17 cellular contexts compared by ENCODE assay signal in genomic region chr6:11282875-11283274, GRCh38. TPM values are rescaled to one million over a fixed set of nuclear protein-coding genes. Genes with fewer than 3 reads are reported as not detected.
A peak's percentile ranks its signal among the peaks of the same experiment; 100 is the strongest.
DNase-seq lines count a peak whose midpoint lies in the region; ATAC-seq, FAIRE-seq and TF ChIP-seq lines count a peak whose summit lies in the region.
"Had no signal": no experiment of that assay in that cellular context is flagged by ENCODE, and none has a peak within 500 bp of the region (broad histone marks: within the 10 kb centered on the region; RNA-seq: fewer than 3 reads in every experiment).

No MANE protein-coding gene starts in this region.

- H3K27ac ChIP-seq in pancreas: no peak overlapping the region
- H3K27ac ChIP-seq in upper lobe of right lung: no peak overlapping the region

- ATAC-seq in left colon: peak; percentile 67
- peak in 3 of 4 donors; percentile 39 to 65 (median 53) for ATAC-seq in pancreas
- ATAC-seq in upper lobe of right lung: peak; percentile 26
- no peak for ATAC-seq in HG02571 (IDR thresholded peaks at IDR 0.05; ENCODE audit: unreplicated experiment)
- ATAC-seq: GM23338 had no signal

- intact Hi-C loops in left colon (cut with DNase I, micrococcal nuclease) (no loop called here), pancreas (cut with DNase I) (no loop called here), upper lobe of right lung (cut with DNase I) (no loop called here)

- H3K36me3 ChIP-seq in pancreas (no peaks in the 10 kb centered on the region), upper lobe of right lung (no peaks in the 10 kb centered on the region)

- H3K9me3 ChIP-seq in pancreas (no peaks in the 10 kb centered on the region), upper lobe of right lung (no peaks in the 10 kb centered on the region)

- DNase-seq in left colon: no peak
- no peak for DNase-seq in pancreas
- DNase-seq in upper lobe of right lung: no peak
- no peak for DNase-seq in dedifferentiated amniotic fluid mesenchymal stem cell (ENCODE audit: extremely low spot score)
- no peak for DNase-seq in NCI-H2196 (lab: John Stamatoyannopoulos, UW; ENCODE audit: unreplicated experiment)
- DNase-seq: C1 segment of cervical spinal cord; Calu3; CD4-positive, alpha-beta memory T cell; COR-L47; DMS53; DMS79 treated with DMSO at 0.1 percent for 48 hours; H9; HFFc6 had no signal

- 57 to 62% methylated on average over 5 of the region's 5 CpGs for WGBS in pancreas, 2 donors

- H3K27me3 ChIP-seq in pancreas: no peaks in the 10 kb centered on the region
- H3K27me3 ChIP-seq in upper lobe of right lung: no peaks in the 10 kb centered on the region

- H3K4me3 ChIP-seq in pancreas: no peak overlapping the region
- H3K4me3 ChIP-seq in upper lobe of right lung: no peak overlapping the region
- H3K4me3 ChIP-seq: GM23338 had no signal

- no peak for FAIRE-seq in pancreas (lab: Jason Lieb, UNC)
- FAIRE-seq: GM12891, GM18507 had no signal

- no peaks in the 10 kb centered on the region for H3K4me1 ChIP-seq in pancreas
- peaks cover 20% of the 10 kb centered on the region for H3K4me1 ChIP-seq in upper lobe of right lung

- no peak for TF ChIP-seq CTCF in pancreas (IDR thresholded peaks at IDR 0.05)
- TF ChIP-seq CTCF in upper lobe of right lung (IDR thresholded peaks at IDR 0.05): no peak

RNA-seq across cellular contexts. Expression of gene NEDD9, which starts 50.4 kb away (rescaled TPM):
- 10 to 100 TPM; 58.9 to 84.8 TPM for total RNA-seq in left colon
- total RNA-seq in pancreas: 10 to 100 TPM in 1 of 6 donors, 1 to 10 TPM in 5; 4.9 to 13.2 (median 8.3) TPM
- polyA plus RNA-seq in pancreas: 10 to 100 TPM in 1 of 2 donors, 1 to 10 TPM in 1; 4.8 to 11.7 TPM
- total RNA-seq in upper lobe of right lung: 194 TPM

Comparison
In these comparisons a context has a peak if more than half of its experiments do, and no peak if none do; other contexts are left out.
1. RNA of gene NEDD9, which starts 50.4 kb away (total RNA-seq): 194 TPM in upper lobe of right lung (single experiment) and 58.9 to 84.8 TPM in left colon; 4.9 to 13.2 TPM in pancreas; every median in the first group is over 4 times any median in the second.